ENCODE assay signal across 1 cellular context in the genomic region with DNA sequence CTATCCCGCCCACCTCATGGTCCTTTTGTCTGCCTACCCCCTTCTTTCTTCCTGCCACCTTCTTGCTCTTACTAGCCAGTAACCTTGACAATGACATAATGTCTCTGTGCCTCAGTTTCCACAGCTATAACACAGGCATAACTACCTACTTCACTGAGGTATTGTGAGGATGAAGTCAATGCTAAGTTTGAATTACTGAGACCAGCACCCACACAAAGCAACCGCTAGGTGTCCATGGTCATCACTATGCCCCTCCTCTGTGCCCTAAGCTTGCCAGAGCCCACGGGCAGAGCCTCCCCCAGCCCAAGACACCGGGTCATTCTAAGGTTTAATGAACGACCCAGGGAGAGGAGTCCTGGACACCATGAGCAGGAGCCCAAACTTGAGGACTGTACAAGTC.
TF ChIP-seq lines count a peak whose summit lies in the region.

No MANE protein-coding gene starts in this region.

TF ChIP-seq in WTC11, 78 proteins besides CTCF, POLR2A, EP300 and RAD21 (continued from another document):
- TF ChIP-seq, protein P1, sequence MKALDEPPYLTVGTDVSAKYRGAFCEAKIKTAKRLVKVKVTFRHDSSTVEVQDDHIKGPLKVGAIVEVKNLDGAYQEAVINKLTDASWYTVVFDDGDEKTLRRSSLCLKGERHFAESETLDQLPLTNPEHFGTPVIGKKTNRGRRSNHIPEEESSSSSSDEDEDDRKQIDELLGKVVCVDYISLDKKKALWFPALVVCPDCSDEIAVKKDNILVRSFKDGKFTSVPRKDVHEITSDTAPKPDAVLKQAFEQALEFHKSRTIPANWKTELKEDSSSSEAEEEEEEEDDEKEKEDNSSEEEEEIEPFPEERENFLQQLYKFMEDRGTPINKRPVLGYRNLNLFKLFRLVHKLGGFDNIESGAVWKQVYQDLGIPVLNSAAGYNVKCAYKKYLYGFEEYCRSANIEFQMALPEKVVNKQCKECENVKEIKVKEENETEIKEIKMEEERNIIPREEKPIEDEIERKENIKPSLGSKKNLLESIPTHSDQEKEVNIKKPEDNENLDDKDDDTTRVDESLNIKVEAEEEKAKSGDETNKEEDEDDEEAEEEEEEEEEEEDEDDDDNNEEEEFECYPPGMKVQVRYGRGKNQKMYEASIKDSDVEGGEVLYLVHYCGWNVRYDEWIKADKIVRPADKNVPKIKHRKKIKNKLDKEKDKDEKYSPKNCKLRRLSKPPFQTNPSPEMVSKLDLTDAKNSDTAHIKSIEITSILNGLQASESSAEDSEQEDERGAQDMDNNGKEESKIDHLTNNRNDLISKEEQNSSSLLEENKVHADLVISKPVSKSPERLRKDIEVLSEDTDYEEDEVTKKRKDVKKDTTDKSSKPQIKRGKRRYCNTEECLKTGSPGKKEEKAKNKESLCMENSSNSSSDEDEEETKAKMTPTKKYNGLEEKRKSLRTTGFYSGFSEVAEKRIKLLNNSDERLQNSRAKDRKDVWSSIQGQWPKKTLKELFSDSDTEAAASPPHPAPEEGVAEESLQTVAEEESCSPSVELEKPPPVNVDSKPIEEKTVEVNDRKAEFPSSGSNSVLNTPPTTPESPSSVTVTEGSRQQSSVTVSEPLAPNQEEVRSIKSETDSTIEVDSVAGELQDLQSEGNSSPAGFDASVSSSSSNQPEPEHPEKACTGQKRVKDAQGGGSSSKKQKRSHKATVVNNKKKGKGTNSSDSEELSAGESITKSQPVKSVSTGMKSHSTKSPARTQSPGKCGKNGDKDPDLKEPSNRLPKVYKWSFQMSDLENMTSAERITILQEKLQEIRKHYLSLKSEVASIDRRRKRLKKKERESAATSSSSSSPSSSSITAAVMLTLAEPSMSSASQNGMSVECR (CRISPR knock-in tag; IDR thresholded peaks at IDR 0.05; ENCODE audit: borderline replicate concordance): no peak
- TF ChIP-seq, protein P2, sequence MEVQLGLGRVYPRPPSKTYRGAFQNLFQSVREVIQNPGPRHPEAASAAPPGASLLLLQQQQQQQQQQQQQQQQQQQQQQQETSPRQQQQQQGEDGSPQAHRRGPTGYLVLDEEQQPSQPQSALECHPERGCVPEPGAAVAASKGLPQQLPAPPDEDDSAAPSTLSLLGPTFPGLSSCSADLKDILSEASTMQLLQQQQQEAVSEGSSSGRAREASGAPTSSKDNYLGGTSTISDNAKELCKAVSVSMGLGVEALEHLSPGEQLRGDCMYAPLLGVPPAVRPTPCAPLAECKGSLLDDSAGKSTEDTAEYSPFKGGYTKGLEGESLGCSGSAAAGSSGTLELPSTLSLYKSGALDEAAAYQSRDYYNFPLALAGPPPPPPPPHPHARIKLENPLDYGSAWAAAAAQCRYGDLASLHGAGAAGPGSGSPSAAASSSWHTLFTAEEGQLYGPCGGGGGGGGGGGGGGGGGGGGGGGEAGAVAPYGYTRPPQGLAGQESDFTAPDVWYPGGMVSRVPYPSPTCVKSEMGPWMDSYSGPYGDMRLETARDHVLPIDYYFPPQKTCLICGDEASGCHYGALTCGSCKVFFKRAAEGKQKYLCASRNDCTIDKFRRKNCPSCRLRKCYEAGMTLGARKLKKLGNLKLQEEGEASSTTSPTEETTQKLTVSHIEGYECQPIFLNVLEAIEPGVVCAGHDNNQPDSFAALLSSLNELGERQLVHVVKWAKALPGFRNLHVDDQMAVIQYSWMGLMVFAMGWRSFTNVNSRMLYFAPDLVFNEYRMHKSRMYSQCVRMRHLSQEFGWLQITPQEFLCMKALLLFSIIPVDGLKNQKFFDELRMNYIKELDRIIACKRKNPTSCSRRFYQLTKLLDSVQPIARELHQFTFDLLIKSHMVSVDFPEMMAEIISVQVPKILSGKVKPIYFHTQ (CRISPR knock-in tag; IDR thresholded peaks at IDR 0.05): no peak
- TF ChIP-seq ZNF317 (CRISPR knock-in tag; IDR thresholded peaks at IDR 0.05; ENCODE audit: borderline replicate concordance, low read depth): no peak
- TF ChIP-seq GTF2I (CRISPR knock-in tag; conservative IDR thresholded peaks at IDR 0.05): no peak
- TF ChIP-seq, protein P3, sequence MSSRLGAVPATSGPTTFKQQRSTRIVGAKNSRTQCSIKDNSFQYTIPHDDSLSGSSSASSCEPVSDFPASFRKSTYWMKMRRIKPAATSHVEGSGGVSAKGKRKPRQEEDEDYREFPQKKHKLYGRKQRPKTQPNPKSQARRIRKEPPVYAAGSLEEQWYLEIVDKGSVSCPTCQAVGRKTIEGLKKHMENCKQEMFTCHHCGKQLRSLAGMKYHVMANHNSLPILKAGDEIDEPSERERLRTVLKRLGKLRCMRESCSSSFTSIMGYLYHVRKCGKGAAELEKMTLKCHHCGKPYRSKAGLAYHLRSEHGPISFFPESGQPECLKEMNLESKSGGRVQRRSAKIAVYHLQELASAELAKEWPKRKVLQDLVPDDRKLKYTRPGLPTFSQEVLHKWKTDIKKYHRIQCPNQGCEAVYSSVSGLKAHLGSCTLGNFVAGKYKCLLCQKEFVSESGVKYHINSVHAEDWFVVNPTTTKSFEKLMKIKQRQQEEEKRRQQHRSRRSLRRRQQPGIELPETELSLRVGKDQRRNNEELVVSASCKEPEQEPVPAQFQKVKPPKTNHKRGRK (CRISPR knock-in tag; IDR thresholded peaks at IDR 0.05; ENCODE audit: borderline replicate concordance): no peak
- no peak for TF ChIP-seq RELA (CRISPR knock-in tag; IDR thresholded peaks at IDR 0.05; ENCODE audit: borderline replicate concordance)
- TF ChIP-seq TEAD4 (CRISPR knock-in tag; IDR thresholded peaks at IDR 0.05): no peak
- no peak for TF ChIP-seq TCF7 (CRISPR knock-in tag; IDR thresholded peaks at IDR 0.05; ENCODE audit: low read depth)
